Comparison of ENCODE assay signal across 9 cellular contexts in the genomic region with DNA sequence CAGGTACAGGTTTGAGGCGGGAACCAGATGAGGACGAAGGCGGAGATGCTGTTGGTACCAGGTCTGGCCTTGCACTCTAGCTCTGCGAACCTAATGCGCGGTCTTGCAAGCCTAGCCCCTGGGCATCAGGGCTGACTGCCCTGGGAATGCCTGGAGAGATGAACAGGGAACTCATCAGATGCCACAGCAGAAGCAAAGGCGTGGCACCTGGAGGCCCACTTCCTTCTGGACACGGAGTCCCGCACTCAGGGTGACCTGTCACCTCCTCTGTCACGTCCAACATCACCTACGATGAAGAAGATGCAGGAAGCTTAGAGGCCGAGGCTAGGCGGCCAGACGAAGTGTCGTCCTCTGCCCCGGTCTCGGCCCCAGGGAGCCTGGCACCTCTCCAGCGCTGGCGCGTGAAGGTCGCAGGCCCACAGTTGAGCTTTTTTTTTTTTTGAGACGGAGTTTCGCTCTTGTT. TPM values are rescaled to one million over a fixed set of nuclear protein-coding genes. Genes with fewer than 3 reads are reported as not detected.
A peak's percentile ranks its signal among the peaks of the same experiment; 100 is the strongest.
DNase-seq lines count a peak whose midpoint lies in the region; ATAC-seq and TF ChIP-seq lines count a peak whose summit lies in the region.
"Had no signal": no experiment of that assay in that cellular context is flagged by ENCODE, and none has a peak within 500 bp of the region (broad histone marks: within the 10 kb centered on the region; RNA-seq: fewer than 3 reads in every experiment).

No MANE protein-coding gene starts in this region.

- POLR2A ChIA-PET in CD4-positive, alpha-beta T cell (lab: Charles Lee): interaction anchor here (0.7 to 4.4 kb wide), 15 partner anchors 9 to 1098 kb away, joined by 3 to 205 read pairs (median 3); a partner anchor contains a TSS

- H3K27ac Mint-ChIP-seq in CD4-positive, alpha-beta T cell: peak overlapping the region; percentile 90

- intact Hi-C loops in CD4-positive, alpha-beta T cell (cut with DNase I, micrococcal nuclease): loop anchor here in 1 of 2 experiments (1.0 to 2.0 kb wide), 2 partner anchors 9 to 49 kb away; no protein-coding TSS in a partner anchor
- intact Hi-C loops in left lung (cut with DNase I): no loop called here
- intact Hi-C loops in tibial artery (cut with DNase I; ENCODE audit: low total_unique reads): no loop called here

- H3K27me3 Mint-ChIP-seq in CD4-positive, alpha-beta T cell: no peaks in the 10 kb centered on the region

- H3K4me3 ChIP-seq in astrocyte of the spinal cord (ENCODE audit: low read depth, low read length) (peak overlapping the region; percentile 48), left lung (peak overlapping the region; percentile 52 to 57), tibial artery (peak overlapping the region; percentile 56 to 63)

- H3K36me3 ChIP-seq in left lung (peaks cover 0 to 5% of the 10 kb centered on the region in 2 donors), tibial artery (peaks cover under 1 to 10% (median 3%) of the 10 kb centered on the region in 3 donors)

- peaks cover 40% of the 10 kb centered on the region for H3K4me1 Mint-ChIP-seq in CD4-positive, alpha-beta T cell (ENCODE audit: low read depth)

- ATAC-seq in CD4-positive, alpha-beta T cell (ENCODE audit: poor library complexity): no peak
- ATAC-seq in HG03097 (IDR thresholded peaks at IDR 0.05; ENCODE audit: low FRiP score, unreplicated experiment) (peak; percentile 6), left lung (peak; percentile 6)

- peaks cover 9% of the 10 kb centered on the region for H3K36me3 Mint-ChIP-seq in CD4-positive, alpha-beta T cell (ENCODE audit: low read depth)

- H3K4me1 ChIP-seq in left lung (peaks cover 10 to 21% of the 10 kb centered on the region in 2 donors), tibial artery (peaks cover 0 to 32% (median 18%) of the 10 kb centered on the region in 4 donors)

- H3K9me3 ChIP-seq in CD4-positive, alpha-beta T cell (ENCODE audit: control insufficient read depth, low read length): no peaks in the 10 kb centered on the region
- H3K9me3 ChIP-seq in left lung: no peaks in the 10 kb centered on the region
- no peaks in the 10 kb centered on the region for H3K9me3 ChIP-seq in tibial artery

- peak in 1 of 10 experiments; percentile 14 for DNase-seq in CD4-positive, alpha-beta T cell
- DNase-seq in astrocyte of the spinal cord (ENCODE audit: low read depth, low spot score): no peak
- peak; percentile 56 to 83 for DNase-seq in left lung
- no peak for DNase-seq in tibial artery
- no peak for DNase-seq in NCI-H226
- DNase-seq in SHP77 (lab: John Stamatoyannopoulos, UW): no peak
- DNase-seq in kidney glomerular epithelial cell (lab: John Stamatoyannopoulos, UW): no peak

- no peaks in the 10 kb centered on the region for H3K9me3 Mint-ChIP-seq in CD4-positive, alpha-beta T cell
- H3K9me3 Mint-ChIP-seq: neural crest cell had no signal

- peak overlapping the region; percentile 94 for H3K4me3 Mint-ChIP-seq in CD4-positive, alpha-beta T cell

- no peak for TF ChIP-seq CTCF in CD4-positive, alpha-beta T cell (IDR thresholded peaks at IDR 0.05)
- TF ChIP-seq CTCF in astrocyte of the spinal cord (IDR thresholded peaks at IDR 0.05; ENCODE audit: low read depth, low read length) (no peak), left lung (IDR thresholded peaks at IDR 0.05) (no peak), tibial artery (IDR thresholded peaks at IDR 0.05) (no peak)

- in situ Hi-C loops in astrocyte of the spinal cord (cut with HindIII; ENCODE audit: low sequenced_read_pairs): no loop called here

- H3K27ac ChIP-seq in CD4-positive, alpha-beta T cell (ENCODE audit: low read depth, low read length): peak overlapping the region; percentile 71
- peak overlapping the region; percentile 79 to 86 for H3K27ac ChIP-seq in left lung
- H3K27ac ChIP-seq in tibial artery: peak overlapping the region; percentile 83 to 91

- CTCF ChIA-PET in CD4-positive, alpha-beta T cell (lab: Charles Lee): interaction anchor here (0.6 to 3.1 kb wide), 17 partner anchors 9 to 1026 kb away, joined by 3 to 61 read pairs (median 4); a partner anchor contains a TSS

- no peaks in the 10 kb centered on the region for H3K27me3 ChIP-seq in CD4-positive, alpha-beta T cell (ENCODE audit: control insufficient read depth, insufficient read depth, low read length)
- H3K27me3 ChIP-seq in left lung (no peaks in the 10 kb centered on the region), tibial artery (no peaks in the 10 kb centered on the region)

RNA-seq across cellular contexts. Expression of a gene that starts 9.4 kb away (rescaled TPM):
- 1,000 to 10,000 TPM; 2,527 to 2,615 TPM for total RNA-seq in CD4-positive, alpha-beta T cell
- total RNA-seq in left lung: 1,000 to 10,000 TPM; 1,369 to 1,478 TPM

RNA-seq across cellular contexts. Expression of a gene that starts 47.9 kb away (rescaled TPM):
- total RNA-seq in CD4-positive, alpha-beta T cell: 1 to 10 TPM in 1 of 2 experiments, under 1 TPM in 1; 0.71 to 1.1 TPM
- 10 to 100 TPM in 1 of 2 donors, 1 to 10 TPM in 1; 3.5 to 15.4 TPM for total RNA-seq in left lung

Comparison
In these comparisons a context has a peak if more than half of its experiments do, and no peak if none do; other contexts are left out.
1. DNase-seq: peak in left lung (2 of 2); none in astrocyte of the spinal cord (single experiment), tibial artery (0 of 2), NCI-H226 (single experiment), SHP77 (0 of 2) and kidney glomerular epithelial cell (single experiment).
2. Peak in every context shown above with its lines, with median percentiles within 50 percentile points of each other: H3K27ac ChIP-seq and H3K4me3 ChIP-seq.